Comparison of ENCODE assay signal across 28 cellular contexts in the genomic region with DNA sequence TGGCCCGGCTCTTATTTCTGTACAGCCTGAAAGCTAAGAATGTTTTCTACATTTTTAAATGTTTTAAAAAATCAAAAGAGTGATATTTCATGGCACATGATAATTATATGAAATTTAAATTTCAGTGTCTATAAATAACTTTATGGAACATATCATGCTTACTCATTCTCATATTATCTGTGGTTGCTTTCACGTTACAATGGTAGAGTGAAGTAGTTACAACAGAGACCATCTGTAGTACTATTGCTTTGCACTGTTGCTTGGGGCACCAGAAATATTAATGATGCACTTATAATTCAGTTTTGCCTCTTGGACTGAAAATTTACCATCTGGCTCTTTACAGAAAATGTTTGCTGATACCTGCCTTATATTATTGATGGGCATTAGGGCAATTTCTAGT.
"Had no signal": no experiment of that assay in that cellular context is flagged by ENCODE, and none has a peak within 500 bp of the region (broad histone marks: within the 10 kb centered on the region; RNA-seq: fewer than 3 reads in every experiment).

No MANE protein-coding gene starts in this region.

- ATAC-seq: activated CD8-positive, alpha-beta T cell treated with anti-CD3 and anti-CD28 coated beads, Interleukin-2, amount 10 ng/mL, durations not matched to agents 7 days and 5 days; T-helper 17 cell; WTC11 had no signal

- H3K27me3 ChIP-seq: adrenal gland, MG63, Peyer's patch, SJSA1 had no signal

- DNase-seq: activated CD4-positive, alpha-beta T cell treated with anti-CD3 and anti-CD28 coated beads for 48 hours; activated CD4-positive, alpha-beta T cell treated with anti-CD3 and anti-CD28 coated beads, Interleukin-2, amount 50 U/mL, for 4 hours; activated CD4-positive, CD25-positive, alpha-beta regulatory T cell treated with anti-CD3 and anti-CD28 coated beads, Interleukin-2, amount 50 U/mL, for 72 hours; activated CD8-positive, alpha-beta memory T cell treated with anti-CD3 and anti-CD28 coated beads, Interleukin-2, amount 50 U/mL, for 48 hours; activated CD8-positive, alpha-beta T cell treated with anti-CD3 and anti-CD28 coated beads, Interleukin-2, amount 10 ng/mL, durations not matched to agents 7 days and 5 days; activated naive CD4-positive, alpha-beta T cell treated with anti-CD3 and anti-CD28 coated beads, Interleukin-2, amount 50 U/mL, for 16 hours; activated naive CD8-positive, alpha-beta T cell treated with anti-CD3 and anti-CD28 coated beads, Interleukin-2, amount 10 ng/mL, durations not matched to agents 7 days and 5 days; activated T-cell treated with anti-CD3 and anti-CD28 coated beads, Interleukin-2, amount 50 U/mL, for 1 hour; adrenal gland; anterior cingulate cortex; MG63; MV-4-11; NCI-H1092 treated with DMSO at 0.1 percent for 48 hours; NCI-H1417 treated with DMSO at 0.1 percent for 48 hours; NCI-H187; NCI-H2081; NCI-H2227 treated with DMSO at 0.1 percent for 48 hours; NCI-H510A; NCI-H526 treated with DMSO at 0.1 percent for 48 hours; NK-92 treated with Interleukin-12 subunit alpha and Interleukin-12 subunit beta, amount 100 ng/mL, for 24 hours; OCI-M1; Peyer's patch; Right ventricle myocardium superior; T-helper 17 cell; T-helper 9 cell had no signal

- H3K36me3 ChIP-seq: adrenal gland, MG63, Peyer's patch, SJSA1 had no signal

- H3K27ac ChIP-seq: adrenal gland, Peyer's patch, RWPE1, SJSA1 had no signal

- H3K4me1 ChIP-seq: adrenal gland, Peyer's patch, SJSA1 had no signal

- H3K9me3 ChIP-seq: adrenal gland, MG63, Peyer's patch, SJSA1 had no signal

- H3K4me3 ChIP-seq: adrenal gland, MG63, Peyer's patch, SJSA1 had no signal
